10 cellular contexts compared by ENCODE assay signal in the genomic region with DNA sequence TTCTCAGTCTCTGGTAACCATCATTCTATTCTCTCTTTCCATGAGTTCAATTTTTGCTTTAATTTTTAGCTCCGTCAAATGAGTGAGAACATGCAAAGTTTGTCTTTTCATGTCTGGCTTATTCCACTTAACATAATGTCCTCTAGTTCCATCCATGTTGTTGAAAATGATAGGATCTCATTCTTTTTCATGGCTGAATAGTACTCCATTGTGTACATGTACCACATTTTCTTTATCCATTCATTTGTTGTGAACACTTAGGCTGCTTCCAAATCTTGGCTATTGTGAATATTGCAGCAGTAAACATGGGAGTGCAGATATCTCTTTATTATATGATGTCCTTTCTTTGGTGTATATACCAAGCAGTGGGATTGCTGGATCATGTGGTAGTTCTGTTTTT.
"Had no signal": no experiment of that assay in that cellular context is flagged by ENCODE, and none has a peak within 500 bp of the region (broad histone marks: within the 10 kb centered on the region; RNA-seq: fewer than 3 reads in every experiment).

No MANE protein-coding gene starts in this region.

- H3K9ac ChIP-seq: GM23248, KMS-11 had no signal

- H3K9me3 Mint-ChIP-seq: HFFc6 had no signal

- H2AFZ ChIP-seq: GM23248 had no signal

- H3K4me3 ChIP-seq: GM23248 had no signal

- H3K4me2 ChIP-seq: KMS-11 had no signal

- H3K27ac ChIP-seq: GM23248, KMS-11 had no signal

- FAIRE-seq: H54, HTR-8/SVneo had no signal

- H3K27ac Mint-ChIP-seq: H9, HFFc6 had no signal

- H3K4me3 Mint-ChIP-seq: H9, HFFc6 had no signal

- DNase-seq: GM23248, GOT3, H9, HCEC 1CT, HFFc6, IMR-90, KBM-7 had no signal
